Comparison of ENCODE assay signal across 21 cellular contexts in genomic region chr4:185713272-185713671, GRCh38.
DNase-seq lines count a peak whose midpoint lies in the region; ATAC-seq and TF ChIP-seq lines count a peak whose summit lies in the region.
"Had no signal": no experiment of that assay in that cellular context is flagged by ENCODE, and none has a peak within 500 bp of the region (broad histone marks: within the 10 kb centered on the region; RNA-seq: fewer than 3 reads in every experiment).

No MANE protein-coding gene starts in this region.

- no peak overlapping the region for H3K27ac Mint-ChIP-seq in mesothelial cell of epicardium
- H3K27ac Mint-ChIP-seq: activated naive CD4-positive, alpha-beta T cell treated with anti-CD3 and anti-CD28 coated beads for 36 hours had no signal

- H3K9me3 Mint-ChIP-seq in mesothelial cell of epicardium, result no peaks in the 10 kb centered on the region
- H3K9me3 Mint-ChIP-seq: activated naive CD4-positive, alpha-beta T cell treated with anti-CD3 and anti-CD28 coated beads for 36 hours had no signal

- TF ChIP-seq POLR2A in tibial nerve (IDR thresholded peaks at IDR 0.05), result no peak

- peaks cover 7% of the 10 kb centered on the region for H3K27me3 Mint-ChIP-seq in mesothelial cell of epicardium (ENCODE audit: low read depth)

- no peak overlapping the region for H3K27ac ChIP-seq in tibial nerve
- H3K27ac ChIP-seq: Peyer's patch, suprapubic skin had no signal

- H3K4me1 Mint-ChIP-seq in mesothelial cell of epicardium, result no peaks in the 10 kb centered on the region

- H3K27me3 ChIP-seq in tibial nerve, result no peaks in the 10 kb centered on the region
- H3K27me3 ChIP-seq: Peyer's patch, sigmoid colon, suprapubic skin had no signal

- peaks cover 0 to 26% (median 0%) of the 10 kb centered on the region in 4 donors for H3K4me1 ChIP-seq in tibial nerve
- H3K4me1 ChIP-seq: HAP-1, Peyer's patch had no signal

- no peaks in the 10 kb centered on the region for H3K9me3 ChIP-seq in tibial nerve
- H3K9me3 ChIP-seq: HAP-1, Peyer's patch, sigmoid colon, suprapubic skin had no signal

- ATAC-seq in stimulated activated naive CD8-positive, alpha-beta T cell treated with anti-CD3 and anti-CD28 coated beads, Interleukin-15, Interleukin-2, amounts not matched to agents 100 U/mL and 50 U/mL, for 24 hours, result no peak
- no peak for ATAC-seq in HG03342 (IDR thresholded peaks at IDR 0.05; ENCODE audit: unreplicated experiment)

- WGBS in tibial nerve, 2 donors, result 73 to 74% methylated on average over 5 of the region's 5 CpGs

- DNase-seq in ELR (ENCODE audit: low read depth), result peak; percentile 29
- peak; percentile 94 for DNase-seq in amniotic epithelial cell (ENCODE audit: low read depth)
- peak; percentile 76 for DNase-seq in fibroblast of the aortic adventitia (ENCODE audit: low read depth)
- DNase-seq in skeletal muscle cell (ENCODE audit: low read depth), result peak; percentile 77
- no peak for DNase-seq in stimulated activated naive CD8-positive, alpha-beta T cell treated with anti-CD3 and anti-CD28 coated beads, Interleukin-15, Interleukin-2, amounts not matched to agents 100 U/mL and 50 U/mL, for 24 hours
- no peak for DNase-seq in mesothelial cell of epicardium (ENCODE audit: low spot score in 2 of 2, unreplicated experiment in 2 of 2)
- no peak for DNase-seq in tibial nerve (ENCODE audit: low spot score in 2 of 2)
- DNase-seq: activated CD4-positive, alpha-beta T cell treated with anti-CD3 and anti-CD28 coated beads, Interleukin-2, amount 50 U/mL, for 4 hours; activated naive CD4-positive, alpha-beta T cell treated with anti-CD3 and anti-CD28 coated beads for 36 hours; activated T-cell treated with anti-CD3 and anti-CD28 coated beads for 4 hours; DMS153; KG1; kidney glomerular epithelial cell; NCI-H1092 treated with DMSO at 0.1 percent for 48 hours; NCI-H2171 treated with DMSO at 0.1 percent for 48 hours; Peyer's patch; sigmoid colon; stimulated activated CD4-positive, alpha-beta T cell treated with anti-CD3 and anti-CD28 coated beads, Interleukin-2, amount 100 ng/mL, for 48 hours had no signal

- no peak for TF ChIP-seq EP300 in tibial nerve (IDR thresholded peaks at IDR 0.05)

- no peak overlapping the region for H3K4me3 ChIP-seq in fibroblast of the aortic adventitia (ENCODE audit: low read depth, low read length)
- H3K4me3 ChIP-seq in skeletal muscle cell (ENCODE audit: low read depth, low read length), result no peak overlapping the region
- no peak overlapping the region for H3K4me3 ChIP-seq in tibial nerve
- H3K4me3 ChIP-seq: HAP-1, Peyer's patch, sigmoid colon, suprapubic skin had no signal

- H3K4me3 Mint-ChIP-seq in mesothelial cell of epicardium, result no peak overlapping the region
- H3K4me3 Mint-ChIP-seq: activated naive CD4-positive, alpha-beta T cell treated with anti-CD3 and anti-CD28 coated beads for 36 hours had no signal

- TF ChIP-seq CTCF in fibroblast of the aortic adventitia (IDR thresholded peaks at IDR 0.05; ENCODE audit: insufficient read depth, low read length), result no peak
- no peak for TF ChIP-seq CTCF in mesothelial cell of epicardium (IDR thresholded peaks at IDR 0.05; ENCODE audit: unreplicated experiment)
- TF ChIP-seq CTCF in tibial nerve (IDR thresholded peaks at IDR 0.05), result no peak

- no peaks in the 10 kb centered on the region for H3K36me3 Mint-ChIP-seq in mesothelial cell of epicardium

- H3K36me3 ChIP-seq in tibial nerve, result no peaks in the 10 kb centered on the region
- H3K36me3 ChIP-seq: HAP-1, Peyer's patch, sigmoid colon, suprapubic skin had no signal

Comparison
In these comparisons a context has a peak if more than half of its experiments do, and no peak if none do; other contexts are left out.
1. DNase-seq: peak in ELR (single experiment), amniotic epithelial cell (single experiment), fibroblast of the aortic adventitia (single experiment) and skeletal muscle cell (single experiment); none in stimulated activated naive CD8-positive, alpha-beta T cell treated with anti-CD3 and anti-CD28 coated beads, Interleukin-15, Interleukin-2, amounts not matched to agents 100 U/mL and 50 U/mL, for 24 hours (single experiment), mesothelial cell of epicardium (0 of 2) and tibial nerve (0 of 2).